ENCODE assay signal across 10 cellular contexts in genomic region chr2:104944495-104944894, GRCh38.
DNase-seq lines count a peak whose midpoint lies in the region; ATAC-seq and TF ChIP-seq lines count a peak whose summit lies in the region.
"Had no signal": no experiment of that assay in that cellular context is flagged by ENCODE, and none has a peak within 500 bp of the region (broad histone marks: within the 10 kb centered on the region; RNA-seq: fewer than 3 reads in every experiment).

No MANE protein-coding gene starts in this region.

- intact Hi-C loops in colonic mucosa (cut with DNase I) = no loop called here

- H3K27ac Mint-ChIP-seq in neural progenitor cell = no peak overlapping the region

- H3K9me3 ChIP-seq in colonic mucosa (no peaks in the 10 kb centered on the region), neural progenitor cell (ENCODE audit: low read depth) (no peaks in the 10 kb centered on the region)

- H3K36me3 ChIP-seq in colonic mucosa = no peaks in the 10 kb centered on the region
- H3K36me3 ChIP-seq in neural progenitor cell = no peaks in the 10 kb centered on the region

- H3K36me3 Mint-ChIP-seq in neural progenitor cell = no peaks in the 10 kb centered on the region

- H3K9ac ChIP-seq in colonic mucosa (ENCODE audit: low read depth in 2 of 2, low read length in 2 of 2) (no peak overlapping the region), neural progenitor cell (no peak overlapping the region)

- DNase-seq in EL = peak; percentile 1
- DNase-seq in NAMALWA (ENCODE audit: low spot score) = peak; percentile 6
- DNase-seq in colonic mucosa = no peak
- DNase-seq in neural progenitor cell (ENCODE audit: low spot score) = peak; percentile 63
- DNase-seq in UCSD-AML1 (lab: John Stamatoyannopoulos, UW; ENCODE audit: unreplicated experiment) = no peak
- DNase-seq: effector memory CD4-positive, alpha-beta T cell; T1000 had no signal

- H3K4me3 ChIP-seq in colonic mucosa = no peak overlapping the region
- no peak overlapping the region for H3K4me3 ChIP-seq in neural progenitor cell

- H3K4me3 Mint-ChIP-seq in neural progenitor cell = no peak overlapping the region

- ATAC-seq in HG03175 (IDR thresholded peaks at IDR 0.05; ENCODE audit: unreplicated experiment) = no peak
- ATAC-seq in HG03139 (IDR thresholded peaks at IDR 0.05; ENCODE audit: unreplicated experiment) = no peak
- no peak for ATAC-seq in GM21786 (IDR thresholded peaks at IDR 0.05; ENCODE audit: unreplicated experiment)

- TF ChIP-seq CTCF in colonic mucosa (IDR thresholded peaks at IDR 0.05) = peak; percentile 37
- peak; percentile 87 for TF ChIP-seq CTCF in neural progenitor cell (IDR thresholded peaks at IDR 0.05)

- H3K79me2 ChIP-seq in neural progenitor cell (ENCODE audit: low read depth) = no peaks in the 10 kb centered on the region

- H3K9me3 Mint-ChIP-seq in neural progenitor cell = no peaks in the 10 kb centered on the region

- H3K4me1 Mint-ChIP-seq in neural progenitor cell = peaks cover 57% of the 10 kb centered on the region

- H3K4me2 ChIP-seq in neural progenitor cell = no peak overlapping the region

- peaks cover 4% of the 10 kb centered on the region for H3F3A ChIP-seq in neural progenitor cell (ENCODE audit: low read depth)

- no peaks in the 10 kb centered on the region for H3K27me3 Mint-ChIP-seq in neural progenitor cell (ENCODE audit: insufficient read depth, low read depth)

- no peak overlapping the region for H3K27ac ChIP-seq in colonic mucosa
- no peak overlapping the region for H3K27ac ChIP-seq in neural progenitor cell

- H2AFZ ChIP-seq in neural progenitor cell (replicated peaks) = no peak overlapping the region

- H3K27me3 ChIP-seq in colonic mucosa (no peaks in the 10 kb centered on the region), neural progenitor cell (no peaks in the 10 kb centered on the region)

- H3K4me1 ChIP-seq in colonic mucosa (no peaks in the 10 kb centered on the region), neural progenitor cell (peaks cover 18% of the 10 kb centered on the region)

- no peaks in the 10 kb centered on the region for H4K20me1 ChIP-seq in neural progenitor cell (ENCODE audit: low read depth)

Comparison
In these comparisons a context has a peak if more than half of its experiments do, and no peak if none do; other contexts are left out.
1. DNase-seq: peak in EL (single experiment), NAMALWA (single experiment) and neural progenitor cell (single experiment); none in colonic mucosa (single experiment) and UCSD-AML1 (single experiment).